1 cellular context compared by ENCODE assay signal in the genomic region with DNA sequence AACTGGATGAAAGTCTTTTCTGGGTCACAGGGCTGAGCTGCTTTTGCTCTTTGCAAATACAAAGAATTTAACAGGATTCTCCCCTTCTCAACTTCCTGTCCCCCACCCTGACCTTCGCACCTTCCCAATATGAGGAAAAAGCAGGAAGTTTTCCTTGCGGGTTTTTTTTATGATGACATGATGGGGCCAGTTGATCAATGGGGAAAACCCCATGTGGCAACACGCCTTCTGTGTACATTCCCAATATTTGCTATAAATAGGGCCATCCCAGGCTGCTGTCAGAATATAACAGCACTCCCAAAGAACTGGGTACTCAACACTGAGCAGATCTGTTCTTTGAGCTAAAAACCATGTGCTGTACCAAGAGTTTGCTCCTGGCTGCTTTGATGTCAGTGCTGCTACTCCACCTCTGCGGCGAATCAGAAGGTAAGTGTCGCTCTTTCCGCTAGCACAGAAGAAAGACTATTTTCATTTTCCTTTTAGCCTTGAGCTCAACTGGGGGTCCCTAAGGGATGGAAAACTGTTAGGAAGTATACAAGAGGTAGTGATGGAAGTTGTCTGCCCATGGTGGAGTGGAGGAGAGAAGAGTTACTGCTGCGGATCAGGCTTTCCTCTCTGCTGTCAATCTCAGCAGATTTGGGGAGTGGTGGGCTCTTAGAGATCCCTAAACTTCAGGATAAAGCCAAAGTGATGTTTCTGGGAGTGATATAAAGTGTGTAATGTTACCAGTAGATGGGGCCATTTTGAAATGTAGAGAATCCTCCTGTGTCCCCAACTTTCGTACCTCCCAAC.
TF ChIP-seq lines count a peak whose summit lies in the region.

A gene with protein sequence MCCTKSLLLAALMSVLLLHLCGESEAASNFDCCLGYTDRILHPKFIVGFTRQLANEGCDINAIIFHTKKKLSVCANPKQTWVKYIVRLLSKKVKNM (plus strand): TSS at position 281 of the 792 bp plus-strand sequence. CDS start 70 bp downstream, at position 351.

TF ChIP-seq in HepG2, 621 proteins besides CTCF, POLR2A, EP300 and RAD21 (continued from another document and continues in another):
- TF ChIP-seq, protein P1, sequence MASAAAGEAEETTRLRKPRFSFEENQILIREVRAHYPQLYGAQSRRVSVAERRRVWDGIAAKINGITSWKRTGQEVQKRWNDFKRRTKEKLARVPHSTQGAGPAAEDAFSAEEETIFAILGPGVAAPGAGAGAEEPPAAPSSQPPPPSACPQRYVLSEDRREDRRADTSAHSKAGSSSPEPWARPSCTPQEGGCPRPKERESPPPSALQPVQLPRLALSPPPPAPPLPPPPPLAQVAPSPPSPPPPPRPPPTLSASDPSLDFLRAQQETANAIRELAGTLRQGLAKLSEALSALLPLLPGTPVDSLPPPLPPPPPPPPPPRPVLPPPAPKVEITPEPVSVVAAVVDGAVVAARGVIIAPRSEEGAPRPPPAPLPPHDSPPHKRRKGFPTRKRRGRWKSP (CRISPR knock-in tag; IDR thresholded peaks at IDR 0.05) = no peak; the same call in 1 of the 2 replicates
- TF ChIP-seq ZNF670 (CRISPR knock-in tag; IDR thresholded peaks at IDR 0.05; ENCODE audit: borderline replicate concordance) (peak; percentile 64; the same call in 1 of the 2 replicates), EZH2 (conservative IDR thresholded peaks at IDR 0.05; ENCODE audit: low read depth, low read length) (no peak), ZNF549 (CRISPR knock-in tag; IDR thresholded peaks at IDR 0.05) (no peak), MAFK (conservative IDR thresholded peaks at IDR 0.05 in 1 of 2, IDR thresholded peaks at IDR 0.05 in 1 of 2; ENCODE audit: low read length in 2 of 2) (peak in 1 of 2 experiments; percentile 29; a peak in 2 of 4 replicates), SRSF9 (IDR thresholded peaks at IDR 0.05; ENCODE audit: borderline replicate concordance, insufficient read depth, low read depth, low read length, poor library complexity, severe bottlenecking) (no peak), TCF12 (IDR thresholded peaks at IDR 0.05) (no peak), TCF12 (CRISPR knock-in tag; IDR thresholded peaks at IDR 0.05) (peak; percentile 80), ZNF776 (CRISPR knock-in tag; IDR thresholded peaks at IDR 0.05) (peak; percentile 52; the same call in 1 of the 2 replicates), KDM5B (CRISPR knock-in tag; IDR thresholded peaks at IDR 0.05; ENCODE audit: borderline replicate concordance) (no peak), NR3C1 (CRISPR knock-in tag; IDR thresholded peaks at IDR 0.05) (no peak), IRX3 (CRISPR knock-in tag; IDR thresholded peaks at IDR 0.05; ENCODE audit: borderline replicate concordance, low read depth) (no peak), TAF1 (CRISPR knock-in tag; IDR thresholded peaks at IDR 0.05) (peak; percentile 71), PHF21A (CRISPR knock-in tag; IDR thresholded peaks at IDR 0.05) (peak; percentile 99), ZNF33B (CRISPR knock-in tag; IDR thresholded peaks at IDR 0.05) (no peak; the same call in 1 of the 2 replicates), TARDBP (CRISPR knock-in tag; IDR thresholded peaks at IDR 0.05) (peak; percentile 84), ZNF547 (CRISPR knock-in tag; IDR thresholded peaks at IDR 0.05) (peak; percentile 57; the same call in 1 of the 2 replicates), PAX8 (CRISPR knock-in tag; IDR thresholded peaks at IDR 0.05; ENCODE audit: borderline replicate concordance) (0 out of 2 replicates have a peak, but pooled peaks have one; percentile 80), NFE2L1 (CRISPR knock-in tag; IDR thresholded peaks at IDR 0.05; ENCODE audit: borderline replicate concordance) (no peak), TP53 (CRISPR knock-in tag; conservative IDR thresholded peaks at IDR 0.05) (no peak), HOXA9 (CRISPR knock-in tag; IDR thresholded peaks at IDR 0.05; ENCODE audit: borderline replicate concordance) (no peak; the same call in 1 of the 2 replicates), MIXL1 (CRISPR knock-in tag; IDR thresholded peaks at IDR 0.05) (peak; percentile 74), ZNF878 (CRISPR knock-in tag; IDR thresholded peaks at IDR 0.05) (peak; percentile 98), MYC (CRISPR knock-in tag; IDR thresholded peaks at IDR 0.05; ENCODE audit: borderline replicate concordance) (peak; percentile 75; the same call in 1 of the 2 replicates), MXI1 (IDR thresholded peaks at IDR 0.05; ENCODE audit: borderline replicate concordance, low read depth, low read length) (peak; percentile 97), ZNF282 (IDR thresholded peaks at IDR 0.05; ENCODE audit: partially characterized antibody) (no peak), ZNF83 (CRISPR knock-in tag; IDR thresholded peaks at IDR 0.05; ENCODE audit: borderline replicate concordance) (no peak), ZNF383 (CRISPR knock-in tag; IDR thresholded peaks at IDR 0.05; ENCODE audit: borderline replicate concordance) (no peak), NCOR1 (IDR thresholded peaks at IDR 0.05; ENCODE audit: borderline replicate concordance, low read length) (peak; percentile 99), NFE2L2 (IDR thresholded peaks at IDR 0.05; ENCODE audit: low read length) (no peak), ZBTB3 (CRISPR knock-in tag; IDR thresholded peaks at IDR 0.05; ENCODE audit: borderline replicate concordance, low read depth) (peak; percentile 86; the same call in 1 of the 2 replicates), NPAS2 (CRISPR knock-in tag; IDR thresholded peaks at IDR 0.05; ENCODE audit: borderline replicate concordance) (no peak), IKZF4 (CRISPR knock-in tag; IDR thresholded peaks at IDR 0.05; ENCODE audit: borderline replicate concordance, low read depth, not compliant biosample characterization) (no peak), SP1 (IDR thresholded peaks at IDR 0.05) (no peak), SP1 (CRISPR knock-in tag; IDR thresholded peaks at IDR 0.05) (no peak), SMAD3 (CRISPR knock-in tag; IDR thresholded peaks at IDR 0.05) (peak; percentile 87; the same call in 1 of the 2 replicates), RFXAP (CRISPR knock-in tag; IDR thresholded peaks at IDR 0.05; ENCODE audit: borderline replicate concordance) (no peak), ZNF17 (CRISPR knock-in tag; IDR thresholded peaks at IDR 0.05) (no peak), ADNP (CRISPR knock-in tag; IDR thresholded peaks at IDR 0.05) (no peak), ZNF263 (CRISPR knock-in tag; IDR thresholded peaks at IDR 0.05) (peak; percentile 39; the same call in 1 of the 2 replicates), TOE1 (CRISPR knock-in tag; IDR thresholded peaks at IDR 0.05) (0 out of 2 replicates have a peak, but pooled peaks have one; percentile 72), ZMAT3 (CRISPR knock-in tag; conservative IDR thresholded peaks at IDR 0.05) (peak; percentile 90; the same call in 1 of the 2 replicates), ZNF496 (CRISPR knock-in tag; IDR thresholded peaks at IDR 0.05; ENCODE audit: insufficient replicate concordance) (no peak), NFYB (CRISPR knock-in tag; IDR thresholded peaks at IDR 0.05) (peak; percentile 11; the same call in 1 of the 2 replicates), ZNF44 (CRISPR knock-in tag; IDR thresholded peaks at IDR 0.05) (0 out of 2 replicates have a peak, but pooled peaks have one; percentile 13), ATM (IDR thresholded peaks at IDR 0.05; ENCODE audit: borderline replicate concordance) (no peak), CENPX (CRISPR knock-in tag; IDR thresholded peaks at IDR 0.05) (no peak)
- TF ChIP-seq, protein P2, sequence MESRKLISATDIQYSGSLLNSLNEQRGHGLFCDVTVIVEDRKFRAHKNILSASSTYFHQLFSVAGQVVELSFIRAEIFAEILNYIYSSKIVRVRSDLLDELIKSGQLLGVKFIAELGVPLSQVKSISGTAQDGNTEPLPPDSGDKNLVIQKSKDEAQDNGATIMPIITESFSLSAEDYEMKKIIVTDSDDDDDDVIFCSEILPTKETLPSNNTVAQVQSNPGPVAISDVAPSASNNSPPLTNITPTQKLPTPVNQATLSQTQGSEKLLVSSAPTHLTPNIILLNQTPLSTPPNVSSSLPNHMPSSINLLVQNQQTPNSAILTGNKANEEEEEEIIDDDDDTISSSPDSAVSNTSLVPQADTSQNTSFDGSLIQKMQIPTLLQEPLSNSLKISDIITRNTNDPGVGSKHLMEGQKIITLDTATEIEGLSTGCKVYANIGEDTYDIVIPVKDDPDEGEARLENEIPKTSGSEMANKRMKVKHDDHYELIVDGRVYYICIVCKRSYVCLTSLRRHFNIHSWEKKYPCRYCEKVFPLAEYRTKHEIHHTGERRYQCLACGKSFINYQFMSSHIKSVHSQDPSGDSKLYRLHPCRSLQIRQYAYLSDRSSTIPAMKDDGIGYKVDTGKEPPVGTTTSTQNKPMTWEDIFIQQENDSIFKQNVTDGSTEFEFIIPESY (CRISPR knock-in tag; IDR thresholded peaks at IDR 0.05) = 0 out of 2 replicates have a peak, but pooled peaks have one; percentile 9
- TF ChIP-seq, protein P3, sequence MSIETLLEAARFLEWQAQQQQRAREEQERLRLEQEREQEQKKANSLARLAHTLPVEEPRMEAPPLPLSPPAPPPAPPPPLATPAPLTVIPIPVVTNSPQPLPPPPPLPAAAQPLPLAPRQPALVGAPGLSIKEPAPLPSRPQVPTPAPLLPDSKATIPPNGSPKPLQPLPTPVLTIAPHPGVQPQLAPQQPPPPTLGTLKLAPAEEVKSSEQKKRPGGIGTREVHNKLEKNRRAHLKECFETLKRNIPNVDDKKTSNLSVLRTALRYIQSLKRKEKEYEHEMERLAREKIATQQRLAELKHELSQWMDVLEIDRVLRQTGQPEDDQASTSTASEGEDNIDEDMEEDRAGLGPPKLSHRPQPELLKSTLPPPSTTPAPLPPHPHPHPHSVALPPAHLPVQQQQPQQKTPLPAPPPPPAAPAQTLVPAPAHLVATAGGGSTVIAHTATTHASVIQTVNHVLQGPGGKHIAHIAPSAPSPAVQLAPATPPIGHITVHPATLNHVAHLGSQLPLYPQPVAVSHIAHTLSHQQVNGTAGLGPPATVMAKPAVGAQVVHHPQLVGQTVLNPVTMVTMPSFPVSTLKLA (IDR thresholded peaks at IDR 0.05) = peak; percentile 86
- TF ChIP-seq, protein P4, sequence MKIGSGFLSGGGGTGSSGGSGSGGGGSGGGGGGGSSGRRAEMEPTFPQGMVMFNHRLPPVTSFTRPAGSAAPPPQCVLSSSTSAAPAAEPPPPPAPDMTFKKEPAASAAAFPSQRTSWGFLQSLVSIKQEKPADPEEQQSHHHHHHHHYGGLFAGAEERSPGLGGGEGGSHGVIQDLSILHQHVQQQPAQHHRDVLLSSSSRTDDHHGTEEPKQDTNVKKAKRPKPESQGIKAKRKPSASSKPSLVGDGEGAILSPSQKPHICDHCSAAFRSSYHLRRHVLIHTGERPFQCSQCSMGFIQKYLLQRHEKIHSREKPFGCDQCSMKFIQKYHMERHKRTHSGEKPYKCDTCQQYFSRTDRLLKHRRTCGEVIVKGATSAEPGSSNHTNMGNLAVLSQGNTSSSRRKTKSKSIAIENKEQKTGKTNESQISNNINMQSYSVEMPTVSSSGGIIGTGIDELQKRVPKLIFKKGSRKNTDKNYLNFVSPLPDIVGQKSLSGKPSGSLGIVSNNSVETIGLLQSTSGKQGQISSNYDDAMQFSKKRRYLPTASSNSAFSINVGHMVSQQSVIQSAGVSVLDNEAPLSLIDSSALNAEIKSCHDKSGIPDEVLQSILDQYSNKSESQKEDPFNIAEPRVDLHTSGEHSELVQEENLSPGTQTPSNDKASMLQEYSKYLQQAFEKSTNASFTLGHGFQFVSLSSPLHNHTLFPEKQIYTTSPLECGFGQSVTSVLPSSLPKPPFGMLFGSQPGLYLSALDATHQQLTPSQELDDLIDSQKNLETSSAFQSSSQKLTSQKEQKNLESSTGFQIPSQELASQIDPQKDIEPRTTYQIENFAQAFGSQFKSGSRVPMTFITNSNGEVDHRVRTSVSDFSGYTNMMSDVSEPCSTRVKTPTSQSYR (CRISPR knock-in tag; IDR thresholded peaks at IDR 0.05; ENCODE audit: borderline replicate concordance) = no peak; the same call in 1 of the 2 replicates
- TF ChIP-seq, protein P5, sequence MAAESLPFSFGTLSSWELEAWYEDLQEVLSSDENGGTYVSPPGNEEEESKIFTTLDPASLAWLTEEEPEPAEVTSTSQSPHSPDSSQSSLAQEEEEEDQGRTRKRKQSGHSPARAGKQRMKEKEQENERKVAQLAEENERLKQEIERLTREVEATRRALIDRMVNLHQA (CRISPR knock-in tag; IDR thresholded peaks at IDR 0.05) = peak; percentile 36
- TF ChIP-seq, protein P6, sequence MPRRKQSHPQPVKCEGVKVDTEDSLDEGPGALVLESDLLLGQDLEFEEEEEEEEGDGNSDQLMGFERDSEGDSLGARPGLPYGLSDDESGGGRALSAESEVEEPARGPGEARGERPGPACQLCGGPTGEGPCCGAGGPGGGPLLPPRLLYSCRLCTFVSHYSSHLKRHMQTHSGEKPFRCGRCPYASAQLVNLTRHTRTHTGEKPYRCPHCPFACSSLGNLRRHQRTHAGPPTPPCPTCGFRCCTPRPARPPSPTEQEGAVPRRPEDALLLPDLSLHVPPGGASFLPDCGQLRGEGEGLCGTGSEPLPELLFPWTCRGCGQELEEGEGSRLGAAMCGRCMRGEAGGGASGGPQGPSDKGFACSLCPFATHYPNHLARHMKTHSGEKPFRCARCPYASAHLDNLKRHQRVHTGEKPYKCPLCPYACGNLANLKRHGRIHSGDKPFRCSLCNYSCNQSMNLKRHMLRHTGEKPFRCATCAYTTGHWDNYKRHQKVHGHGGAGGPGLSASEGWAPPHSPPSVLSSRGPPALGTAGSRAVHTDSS (CRISPR knock-in tag; conservative IDR thresholded peaks at IDR 0.05) = no peak
- TF ChIP-seq, protein P7, sequence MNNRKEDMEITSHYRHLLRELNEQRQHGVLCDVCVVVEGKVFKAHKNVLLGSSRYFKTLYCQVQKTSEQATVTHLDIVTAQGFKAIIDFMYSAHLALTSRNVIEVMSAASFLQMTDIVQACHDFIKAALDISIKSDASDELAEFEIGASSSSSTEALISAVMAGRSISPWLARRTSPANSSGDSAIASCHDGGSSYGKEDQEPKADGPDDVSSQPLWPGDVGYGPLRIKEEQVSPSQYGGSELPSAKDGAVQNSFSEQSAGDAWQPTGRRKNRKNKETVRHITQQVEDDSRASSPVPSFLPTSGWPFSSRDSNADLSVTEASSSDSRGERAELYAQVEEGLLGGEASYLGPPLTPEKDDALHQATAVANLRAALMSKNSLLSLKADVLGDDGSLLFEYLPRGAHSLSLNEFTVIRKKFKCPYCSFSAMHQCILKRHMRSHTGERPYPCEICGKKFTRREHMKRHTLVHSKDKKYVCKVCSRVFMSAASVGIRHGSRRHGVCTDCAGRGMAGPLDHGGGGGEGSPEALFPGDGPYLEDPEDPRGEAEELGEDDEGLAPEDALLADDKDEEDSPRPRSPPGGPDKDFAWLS (CRISPR knock-in tag; IDR thresholded peaks at IDR 0.05; ENCODE audit: borderline replicate concordance) = 0 out of 2 replicates have a peak, but pooled peaks have one; percentile 17
- TF ChIP-seq, protein P8, sequence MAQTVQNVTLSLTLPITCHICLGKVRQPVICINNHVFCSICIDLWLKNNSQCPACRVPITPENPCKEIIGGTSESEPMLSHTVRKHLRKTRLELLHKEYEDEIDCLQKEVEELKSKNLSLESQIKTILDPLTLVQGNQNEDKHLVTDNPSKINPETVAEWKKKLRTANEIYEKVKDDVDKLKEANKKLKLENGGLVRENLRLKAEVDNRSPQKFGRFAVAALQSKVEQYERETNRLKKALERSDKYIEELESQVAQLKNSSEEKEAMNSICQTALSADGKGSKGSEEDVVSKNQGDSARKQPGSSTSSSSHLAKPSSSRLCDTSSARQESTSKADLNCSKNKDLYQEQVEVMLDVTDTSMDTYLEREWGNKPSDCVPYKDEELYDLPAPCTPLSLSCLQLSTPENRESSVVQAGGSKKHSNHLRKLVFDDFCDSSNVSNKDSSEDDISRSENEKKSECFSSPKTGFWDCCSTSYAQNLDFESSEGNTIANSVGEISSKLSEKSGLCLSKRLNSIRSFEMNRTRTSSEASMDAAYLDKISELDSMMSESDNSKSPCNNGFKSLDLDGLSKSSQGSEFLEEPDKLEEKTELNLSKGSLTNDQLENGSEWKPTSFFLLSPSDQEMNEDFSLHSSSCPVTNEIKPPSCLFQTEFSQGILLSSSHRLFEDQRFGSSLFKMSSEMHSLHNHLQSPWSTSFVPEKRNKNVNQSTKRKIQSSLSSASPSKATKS (CRISPR knock-in tag; IDR thresholded peaks at IDR 0.05) = peak; percentile 87; the same call in 1 of the 2 replicates
